Comparison of ENCODE assay signal across 26 cellular contexts in genomic region chrX:69046996-69047490, GRCh38.
"Had no signal": no experiment of that assay in that cellular context is flagged by ENCODE, and none has a peak within 500 bp of the region (broad histone marks: within the 10 kb centered on the region; RNA-seq: fewer than 3 reads in every experiment).

No MANE protein-coding gene starts in this region.

- H3K4me1 Mint-ChIP-seq: activated B cell treated with CpG ODN at 0.5 μM for 24 hours; activated CD4-positive, alpha-beta T cell treated with anti-CD3 and anti-CD28 coated beads, Interleukin-2, amount 10 ng/mL, durations not matched to agents 24 days and 14 days; activated naive CD8-positive, alpha-beta T cell treated with anti-CD3 and anti-CD28 coated beads, Interleukin-2, amount 10 ng/mL, durations not matched to agents 7 days and 5 days; T-helper 17 cell had no signal

- ATAC-seq: activated T-cell treated with anti-CD3 and anti-CD28 coated beads, Interleukin-2, amount 50 U/mL, for 72 hours; T-helper 17 cell had no signal

- H3K27ac Mint-ChIP-seq: activated B cell treated with CpG ODN at 0.5 μM for 24 hours; activated CD4-positive, alpha-beta memory T cell treated with anti-CD3 and anti-CD28 coated beads for 36 hours; activated CD4-positive, alpha-beta T cell treated with anti-CD3 and anti-CD28 coated beads, Interleukin-2, amount 10 ng/mL, durations not matched to agents 24 days and 14 days; activated naive CD8-positive, alpha-beta T cell treated with anti-CD3 and anti-CD28 coated beads, Interleukin-2, amount 10 ng/mL, durations not matched to agents 7 days and 5 days; activated T-cell treated with anti-CD3 and anti-CD28 coated beads, Interleukin-2, amount 50 U/mL, for 72 hours; activated T-helper 2 cell treated with anti-CD3 and anti-CD28 coated beads, Interferon-gamma antibody, Interleukin-2, Interleukin-4, amounts not matched to agents 10 μg/mL and 5 μg/mL and 100 μg/mL, durations not matched to agents 14 hours and 24 hours and 36 hours; T-helper 17 cell had no signal

- H3K36me3 Mint-ChIP-seq: activated CD4-positive, alpha-beta memory T cell treated with anti-CD3 and anti-CD28 coated beads for 36 hours; activated naive CD8-positive, alpha-beta T cell treated with anti-CD3 and anti-CD28 coated beads, Interleukin-2, amount 10 ng/mL, durations not matched to agents 7 days and 5 days had no signal

- H3K9me3 Mint-ChIP-seq: activated B cell treated with CpG ODN at 0.5 μM for 24 hours; activated CD4-positive, alpha-beta T cell treated with anti-CD3 and anti-CD28 coated beads, Interleukin-2, amount 10 ng/mL, durations not matched to agents 24 days and 14 days; activated naive CD8-positive, alpha-beta T cell treated with anti-CD3 and anti-CD28 coated beads, Interleukin-2, amount 10 ng/mL, durations not matched to agents 7 days and 5 days; activated T-cell treated with anti-CD3 and anti-CD28 coated beads, Interleukin-2, amount 50 U/mL, for 72 hours; activated T-helper 2 cell treated with anti-CD3 and anti-CD28 coated beads, Interferon-gamma antibody, Interleukin-2, Interleukin-4, amounts not matched to agents 10 μg/mL and 5 μg/mL and 100 μg/mL, durations not matched to agents 14 hours and 24 hours and 36 hours had no signal

- H3K4me3 ChIP-seq: adrenal gland, MG63 had no signal

- H3K27me3 Mint-ChIP-seq: activated CD4-positive, alpha-beta memory T cell treated with anti-CD3 and anti-CD28 coated beads for 36 hours; activated CD4-positive, alpha-beta T cell treated with anti-CD3 and anti-CD28 coated beads, Interleukin-2, amount 10 ng/mL, durations not matched to agents 24 days and 14 days had no signal

- H3K4me3 Mint-ChIP-seq: activated B cell treated with CpG ODN at 0.5 μM for 24 hours; activated CD4-positive, alpha-beta memory T cell treated with anti-CD3 and anti-CD28 coated beads for 36 hours; activated CD4-positive, alpha-beta T cell treated with anti-CD3 and anti-CD28 coated beads, Interleukin-2, amount 10 ng/mL, durations not matched to agents 24 days and 14 days; activated naive CD8-positive, alpha-beta T cell treated with anti-CD3 and anti-CD28 coated beads, Interleukin-2, amount 10 ng/mL, durations not matched to agents 7 days and 5 days; activated T-cell treated with anti-CD3 and anti-CD28 coated beads, Interleukin-2, amount 50 U/mL, for 72 hours; T-helper 17 cell had no signal

- H3K27ac ChIP-seq: adrenal gland had no signal

- DNase-seq: activated B cell treated with CpG ODN at 0.5 μM for 24 hours; activated CD4-positive, alpha-beta memory T cell treated with anti-CD3 and anti-CD28 coated beads for 36 hours; activated CD4-positive, alpha-beta T cell treated with anti-CD3 and anti-CD28 coated beads for 1 hour; activated CD4-positive, alpha-beta T cell treated with anti-CD3 and anti-CD28 coated beads, Interleukin-2, amount 10 ng/mL, durations not matched to agents 24 days and 14 days; activated CD8-positive, alpha-beta memory T cell treated with anti-CD3 and anti-CD28 coated beads, Interleukin-2, amount 50 U/mL, for 4 hours; activated naive CD4-positive, alpha-beta T cell treated with anti-CD3 and anti-CD28 coated beads, Interleukin-2, amount 50 U/mL, for 16 hours; activated naive CD8-positive, alpha-beta T cell treated with anti-CD3 and anti-CD28 coated beads, Interleukin-2, amount 10 ng/mL, durations not matched to agents 7 days and 5 days; activated T-cell treated with anti-CD3 and anti-CD28 coated beads, Interleukin-2, amount 50 U/mL, for 72 hours; anterior cingulate cortex; central memory CD4-positive, alpha-beta T cell; MG63; MV-4-11; NCI-H1092 treated with DMSO at 0.1 percent for 48 hours; NCI-H1417 treated with DMSO at 0.1 percent for 48 hours; NCI-H1694; NCI-H2029; NCI-H2107; NCI-H2171 treated with DMSO at 0.1 percent for 48 hours; NCI-H226; NCI-H526; NCI-H774; SIG-M5; T-helper 17 cell; T-helper 9 cell had no signal
